Comparison of ENCODE assay signal across 8 cellular contexts in genomic region chr13:85864963-85865530, GRCh38.
A peak's percentile ranks its signal among the peaks of the same experiment; 100 is the strongest.
DNase-seq lines count a peak whose midpoint lies in the region; ATAC-seq and TF ChIP-seq lines count a peak whose summit lies in the region.

No MANE protein-coding gene starts in this region.

- ATAC-seq in GM21515 (IDR thresholded peaks at IDR 0.05; ENCODE audit: unreplicated experiment) (no peak), GM21717 (IDR thresholded peaks at IDR 0.05; ENCODE audit: unreplicated experiment) (no peak), HG02678 (IDR thresholded peaks at IDR 0.05; ENCODE audit: unreplicated experiment) (no peak)

- H3K36me3 ChIP-seq in SK-N-MC (ENCODE audit: insufficient read depth, low read length) = no peaks in the 10 kb centered on the region

- H3K4me1 Mint-ChIP-seq in HFFc6 (ENCODE audit: low read depth) = no peaks in the 10 kb centered on the region

- no peak overlapping the region for H3K27ac Mint-ChIP-seq in HFFc6

- H3K4me3 ChIP-seq in SK-N-MC = no peak overlapping the region

- DNase-seq in HFFc6 (peak; percentile 11), SK-N-MC (ENCODE audit: low read depth, low spot score) (peak; percentile 6), iPS DF 4.7 (ENCODE audit: extremely low read depth, low spot score) (peak; percentile 16), NCI-H1436 (lab: John Stamatoyannopoulos, UW) (no peak)

- no peaks in the 10 kb centered on the region for H3K36me3 Mint-ChIP-seq in HFFc6 (ENCODE audit: low read depth)

- H3K9me3 ChIP-seq in SK-N-MC (ENCODE audit: low read depth, low read length) = no peaks in the 10 kb centered on the region

- H3K4me3 Mint-ChIP-seq in HFFc6 = peak overlapping the region; percentile 18; the same call in 1 of the 2 replicates

- no peaks in the 10 kb centered on the region; the same call in 1 of the 2 replicates for H3K27me3 Mint-ChIP-seq in HFFc6 (ENCODE audit: insufficient read depth)

- no peaks in the 10 kb centered on the region for H3K9me3 Mint-ChIP-seq in HFFc6

- H3K9ac ChIP-seq in SK-N-MC (ENCODE audit: insufficient read length) = no peak overlapping the region

- TF ChIP-seq CTCF in C4-2B (conservative IDR thresholded peaks at IDR 0.05) (peak; percentile 74), HFFc6 (IDR thresholded peaks at IDR 0.05) (peak; percentile 68)

- H3K27ac ChIP-seq in C4-2B (no peak overlapping the region), SK-N-MC (no peak overlapping the region)
